ENCODE assay signal across 16 cellular contexts in the genomic region with DNA sequence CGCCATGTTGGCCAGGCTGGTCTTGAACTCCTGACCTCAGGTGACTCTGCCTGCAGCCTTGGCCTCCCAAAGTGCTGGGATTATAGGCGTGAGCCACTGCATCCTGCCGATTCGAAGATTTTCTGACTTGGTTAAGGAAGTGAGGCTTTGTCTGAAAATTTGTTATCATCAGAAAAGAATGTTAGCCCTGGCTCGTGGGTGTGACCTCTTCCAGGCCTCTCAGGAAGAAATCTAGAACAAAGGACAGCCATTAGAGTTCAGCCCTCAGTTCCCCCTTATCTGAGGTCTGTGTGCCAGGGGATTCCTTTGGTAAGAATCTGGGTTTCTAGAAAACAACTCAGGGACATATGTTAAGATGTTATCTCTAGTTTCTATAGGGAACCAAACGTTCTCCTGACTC. TPM values are rescaled to one million over a fixed set of nuclear protein-coding genes. Genes with fewer than 3 reads are reported as not detected.
A peak's percentile ranks its signal among the peaks of the same experiment; 100 is the strongest.
DNase-seq lines count a peak whose midpoint lies in the region; ATAC-seq and TF ChIP-seq lines count a peak whose summit lies in the region.
"Had no signal": no experiment of that assay in that cellular context is flagged by ENCODE, and none has a peak within 500 bp of the region (broad histone marks: within the 10 kb centered on the region; RNA-seq: fewer than 3 reads in every experiment).

No MANE protein-coding gene starts in this region.

- TF ChIP-seq POLR2A in right lobe of liver (IDR thresholded peaks at IDR 0.05), result no peak

- no peak for TF ChIP-seq CTCF in right lobe of liver (IDR thresholded peaks at IDR 0.05)

- no peak overlapping the region for H3K27ac ChIP-seq in right lobe of liver

- no peaks in the 10 kb centered on the region for H3K27me3 ChIP-seq in right lobe of liver

- no peaks in the 10 kb centered on the region for H3K9me3 ChIP-seq in right lobe of liver

- intact Hi-C loops in right lobe of liver (cut with DNase I), result loop anchor here in 1 of 2 donors (10.0 kb wide), 1 partner anchor 53 kb away; no protein-coding TSS in a partner anchor

- ATAC-seq in right lobe of liver, result peak; percentile 18 to 61 (median 47)
- ATAC-seq: stimulated activated naive CD8-positive, alpha-beta T cell treated with anti-CD3 and anti-CD28 coated beads, Interleukin-15, amount 100 ng/mL, for 72 hours; WTC11 had no signal

- no peaks in the 10 kb centered on the region for H3K36me3 ChIP-seq in right lobe of liver

- H3K4me1 ChIP-seq in right lobe of liver, result no peaks in the 10 kb centered on the region

- WGBS in right lobe of liver (ENCODE audit: insufficient coverage, low coverage, low lambda C conversion rate, missing lambda C conversion rate), result 33% methylated on average over 3 of the region's 6 CpGs

- no peak overlapping the region for H3K4me3 ChIP-seq in right lobe of liver

- DNase-seq in AG20443 (ENCODE audit: low spot score) (peak; percentile 49), LoVo (ENCODE audit: low spot score) (peak; percentile 36), dedifferentiated amniotic fluid mesenchymal stem cell (ENCODE audit: extremely low spot score) (peak; percentile 32), right lobe of liver (no peak), NCI-H1694 treated with DMSO at 0.1 percent for 48 hours (lab: John Stamatoyannopoulos, UW) (no peak), DMS 273 treated with DMSO at 0.1 percent for 48 hours (lab: John Stamatoyannopoulos, UW) (no peak), NCI-H128 (lab: John Stamatoyannopoulos, UW; ENCODE audit: unreplicated experiment) (no peak), HK-2 (ENCODE audit: unreplicated experiment) (no peak)
- DNase-seq: C1 segment of cervical spinal cord; effector CD8-positive, alpha-beta T cell; NCI-H1930; NCI-H774; stimulated activated naive CD8-positive, alpha-beta T cell treated with anti-CD3 and anti-CD28 coated beads, Interleukin-15, amount 100 ng/mL, for 72 hours had no signal

RNA-seq across cellular contexts. Expression of a gene that starts 6.2 kb away (rescaled TPM):
- not detected for total RNA-seq in right lobe of liver
- total RNA-seq: progenitor cell of endocrine pancreas, SK-MEL-5, WTC11 had no signal

RNA-seq across cellular contexts. Expression of a gene that starts 42.4 kb away (rescaled TPM):
- 1 to 10 TPM in 1 of 6 experiments, under 1 TPM in 5; 0.37 to 1.4 (median 0.84) TPM for total RNA-seq in right lobe of liver
- total RNA-seq: progenitor cell of endocrine pancreas, SK-MEL-5 had no signal

RNA-seq across cellular contexts. Expression of a gene that starts 45.7 kb away (rescaled TPM):
- total RNA-seq in right lobe of liver, result 1 to 10 TPM in 3 of 6 experiments, under 1 TPM in 3; 0.40 to 1.4 (median 0.98) TPM
- total RNA-seq: progenitor cell of endocrine pancreas, SK-MEL-5, WTC11 had no signal

Comparison
In these comparisons a context has a peak if more than half of its experiments do, and no peak if none do; other contexts are left out.
1. DNase-seq: peak in AG20443 (single experiment), LoVo (single experiment) and dedifferentiated amniotic fluid mesenchymal stem cell (single experiment); none in right lobe of liver (0 of 3), NCI-H1694 treated with DMSO at 0.1 percent for 48 hours (single experiment), DMS 273 treated with DMSO at 0.1 percent for 48 hours (single experiment), NCI-H128 (single experiment) and HK-2 (single experiment).